In genomic region chr9:33443047-33443446, GRCh38 we compare ENCODE assay signal across 16 cellular contexts. TPM values are rescaled to one million over a fixed set of nuclear protein-coding genes. Genes with fewer than 3 reads are reported as not detected.
DNase-seq lines count a peak whose midpoint lies in the region; ATAC-seq and TF ChIP-seq lines count a peak whose summit lies in the region.
"Had no signal": no experiment of that assay in that cellular context is flagged by ENCODE, and none has a peak within 500 bp of the region (broad histone marks: within the 10 kb centered on the region; RNA-seq: fewer than 3 reads in every experiment).

No MANE protein-coding gene starts in this region.

- H3K9me3 ChIP-seq in CD4-positive, alpha-beta memory T cell (ENCODE audit: control insufficient read depth in 1 of 2, low read length in 2 of 2) = no peaks in the 10 kb centered on the region
- H3K9me3 ChIP-seq in RWPE2 (ENCODE audit: severe bottlenecking) (no peaks in the 10 kb centered on the region), esophagus (ENCODE audit: control insufficient read depth in 2 of 2, insufficient read depth in 1 of 2, low read depth in 1 of 2, low read length in 1 of 2) (no peaks in the 10 kb centered on the region), osteoblast (ENCODE audit: low read depth, low read length) (no peaks in the 10 kb centered on the region)
- H3K9me3 ChIP-seq: neutrophil had no signal

- no peak for TF ChIP-seq CTCF in RWPE2 (IDR thresholded peaks at IDR 0.05; ENCODE audit: poor library complexity, severe bottlenecking)
- TF ChIP-seq CTCF in osteoblast (IDR thresholded peaks at IDR 0.05; ENCODE audit: extremely low read depth, low read depth, low read length) = no peak

- no peaks in the 10 kb centered on the region for H3K27me3 ChIP-seq in CD4-positive, alpha-beta memory T cell (ENCODE audit: insufficient read depth, low read length)
- no peaks in the 10 kb centered on the region for H3K27me3 ChIP-seq in RWPE2 (ENCODE audit: insufficient read depth, poor library complexity, severe bottlenecking)
- no peaks in the 10 kb centered on the region for H3K27me3 ChIP-seq in esophagus (ENCODE audit: control insufficient read depth in 1 of 2, insufficient read depth in 2 of 2, low read length in 2 of 2)
- H3K27me3 ChIP-seq in osteoblast (ENCODE audit: insufficient read depth, low read length) = peaks cover 20% of the 10 kb centered on the region

- WGBS in esophagus, 2 donors = 60 to 69% methylated on average over 9 of the region's 9 CpGs

- ATAC-seq in RWPE2 (ENCODE audit: low read depth) (peak; percentile 50), HG03108 (IDR thresholded peaks at IDR 0.05; ENCODE audit: unreplicated experiment) (no peak)
- ATAC-seq: activated T-cell treated with anti-CD3 and anti-CD28 coated beads, Interleukin-2, amount 50 U/mL, for 72 hours had no signal

- H2AFZ ChIP-seq in osteoblast (ENCODE audit: low read length) = no peak overlapping the region

- H3K36me3 Mint-ChIP-seq in CD4-positive, alpha-beta memory T cell = peaks cover 49 to 66% of the 10 kb centered on the region in 2 donors
- H3K36me3 Mint-ChIP-seq: type B pancreatic cell had no signal

- CTCF ChIA-PET in CD4-positive, alpha-beta memory T cell (lab: Charles Lee; ENCODE audit: partially characterized antibody) = interaction anchor here (1.0 to 13.7 kb wide), 3 partner anchors 10 to 40 kb away, joined by 3 to 345 read pairs (median 11); no protein-coding TSS in a partner anchor

- H3K4me3 ChIP-seq in CD4-positive, alpha-beta memory T cell (ENCODE audit: low read length in 2 of 2) = no peak overlapping the region
- no peak overlapping the region for H3K4me3 ChIP-seq in RWPE2 (ENCODE audit: severe bottlenecking)
- peak overlapping the region; percentile 5 to 86 for H3K4me3 ChIP-seq in esophagus (ENCODE audit: low read depth in 1 of 2, low read length in 2 of 2)
- no peak overlapping the region for H3K4me3 ChIP-seq in osteoblast (ENCODE audit: insufficient read depth, low read length)

- peaks cover 26 to 85% (median 56%) of the 10 kb centered on the region in 4 donors for H3K4me1 Mint-ChIP-seq in CD4-positive, alpha-beta memory T cell

- H3K27ac Mint-ChIP-seq in CD4-positive, alpha-beta memory T cell = peak overlapping the region in 5 of 7 donors; percentile 22 to 95 (median 81)
- H3K27ac Mint-ChIP-seq: activated CD4-positive, alpha-beta T cell treated with anti-CD3 and anti-CD28 coated beads, Interleukin-2, amount 10 ng/mL, durations not matched to agents 24 days and 14 days; activated T-cell treated with anti-CD3 and anti-CD28 coated beads, Interleukin-2, amount 50 U/mL, for 72 hours; type B pancreatic cell had no signal

- peak overlapping the region in 2 of 8 donors; percentile 24 to 52 for H3K4me3 Mint-ChIP-seq in CD4-positive, alpha-beta memory T cell
- H3K4me3 Mint-ChIP-seq: activated CD4-positive, alpha-beta T cell treated with anti-CD3 and anti-CD28 coated beads, Interleukin-2, amount 10 ng/mL, durations not matched to agents 24 days and 14 days; activated T-cell treated with anti-CD3 and anti-CD28 coated beads, Interleukin-2, amount 50 U/mL, for 72 hours; central memory CD8-positive, alpha-beta T cell; type B pancreatic cell had no signal

- peak overlapping the region; percentile 24 for H3K27ac ChIP-seq in CD4-positive, alpha-beta memory T cell (ENCODE audit: low read depth, low read length)
- H3K27ac ChIP-seq in RWPE2 (ENCODE audit: poor library complexity, severe bottlenecking) = peak overlapping the region; percentile 12
- peak overlapping the region; percentile 90 to 93 for H3K27ac ChIP-seq in esophagus (ENCODE audit: low read depth in 2 of 2, low read length in 1 of 2)
- H3K27ac ChIP-seq in osteoblast (ENCODE audit: low read depth, low read length) = no peak overlapping the region
- H3K27ac ChIP-seq: neutrophil had no signal

- H4K20me1 ChIP-seq in osteoblast (ENCODE audit: insufficient read depth, low read length) = no peaks in the 10 kb centered on the region

- no peaks in the 10 kb centered on the region for H3K79me2 ChIP-seq in osteoblast (ENCODE audit: insufficient read depth, low read length)

- no peak overlapping the region for H3K4me2 ChIP-seq in osteoblast (ENCODE audit: insufficient read depth, low read length)

- peaks cover 35% of the 10 kb centered on the region for H3K36me3 ChIP-seq in CD4-positive, alpha-beta memory T cell (ENCODE audit: insufficient read depth, low read length)
- H3K36me3 ChIP-seq in RWPE2 (ENCODE audit: low read depth) (no peaks in the 10 kb centered on the region), esophagus (ENCODE audit: control insufficient read depth in 2 of 2, insufficient read depth in 2 of 2, low read length in 1 of 2) (peaks cover 8 to 38% of the 10 kb centered on the region in 2 donors), osteoblast (ENCODE audit: insufficient read depth, low read length) (no peaks in the 10 kb centered on the region)
- H3K36me3 ChIP-seq: neutrophil had no signal

- DNase-seq in CD4-positive, alpha-beta memory T cell = peak in 1 of 5 donors; percentile 8
- DNase-seq in RWPE2 (ENCODE audit: low spot score) = peak; percentile 81
- DNase-seq in osteoblast (ENCODE audit: insufficient read length, low spot score, missing footprints) = peak; percentile 62
- no peak for DNase-seq in AG08395 (ENCODE audit: low spot score)
- no peak for DNase-seq in OCI-M1 (lab: John Stamatoyannopoulos, UW)
- DNase-seq in HuH-7.5 (ENCODE audit: low spot score) = no peak
- DNase-seq: activated CD4-positive, alpha-beta T cell treated with anti-CD3 and anti-CD28 coated beads, Interleukin-2, amount 10 ng/mL, durations not matched to agents 24 days and 14 days; activated T-cell treated with anti-CD3 and anti-CD28 coated beads, Interleukin-2, amount 50 U/mL, for 72 hours; KBM-7; NCI-H1105 had no signal

- intact Hi-C loops in CD4-positive, alpha-beta memory T cell (cut with micrococcal nuclease) = no loop called here

- H3K27me3 Mint-ChIP-seq in CD4-positive, alpha-beta memory T cell = no peaks in the 10 kb centered on the region
- H3K27me3 Mint-ChIP-seq: activated CD4-positive, alpha-beta T cell treated with anti-CD3 and anti-CD28 coated beads, Interleukin-2, amount 10 ng/mL, durations not matched to agents 24 days and 14 days; central memory CD8-positive, alpha-beta T cell had no signal

- peaks cover 73% of the 10 kb centered on the region for H3K4me1 ChIP-seq in CD4-positive, alpha-beta memory T cell (ENCODE audit: insufficient read depth, low read length)
- H3K4me1 ChIP-seq in RWPE2 (ENCODE audit: insufficient read depth, poor library complexity, severe bottlenecking) (peaks cover 38% of the 10 kb centered on the region), esophagus (ENCODE audit: control insufficient read depth in 2 of 2, insufficient read depth in 2 of 2, low read length in 1 of 2) (peaks cover 7 to 41% of the 10 kb centered on the region in 2 donors), osteoblast (ENCODE audit: insufficient read depth, low read length) (peaks cover 14% of the 10 kb centered on the region)

- POLR2A ChIA-PET in CD4-positive, alpha-beta memory T cell (lab: Charles Lee; ENCODE audit: partially characterized antibody) = interaction anchor here (1.3 to 17.8 kb wide), 4 partner anchors 10 to 27 kb away, joined by 4 to 299 read pairs (median 34); no protein-coding TSS in a partner anchor

- no peaks in the 10 kb centered on the region for H3K9me3 Mint-ChIP-seq in CD4-positive, alpha-beta memory T cell
- H3K9me3 Mint-ChIP-seq: activated CD4-positive, alpha-beta T cell treated with anti-CD3 and anti-CD28 coated beads, Interleukin-2, amount 10 ng/mL, durations not matched to agents 24 days and 14 days; activated T-cell treated with anti-CD3 and anti-CD28 coated beads, Interleukin-2, amount 50 U/mL, for 72 hours; central memory CD8-positive, alpha-beta T cell; type B pancreatic cell had no signal

RNA-seq across cellular contexts. Expression of gene AQP3, which starts 4.3 kb away (rescaled TPM):
- total RNA-seq in CD4-positive, alpha-beta memory T cell = 100 to 1,000 TPM; 172 TPM
- 100 to 1,000 TPM; 484 to 562 TPM for polyA plus RNA-seq in CD4-positive, alpha-beta memory T cell
- 1,000 to 10,000 TPM in 1 of 2 donors, 100 to 1,000 TPM in 1; 933 to 1,009 TPM for polyA plus RNA-seq in esophagus
- 0.72 and 0.88 TPM in 2 replicates for total RNA-seq in osteoblast
- total RNA-seq: SK-MEL-5 had no signal

RNA-seq across cellular contexts. Expression of gene NOL6, which starts 30.7 kb away (rescaled TPM):
- total RNA-seq in CD4-positive, alpha-beta memory T cell = 10 to 100 TPM; 39.1 to 41.1 TPM
- polyA plus RNA-seq in CD4-positive, alpha-beta memory T cell = 10 to 100 TPM; 11.7 to 28.1 TPM
- polyA plus RNA-seq in esophagus = 10 to 100 TPM; 25.2 to 29.2 TPM
- 18.6 and 23.5 TPM in 2 replicates for total RNA-seq in osteoblast

RNA-seq across cellular contexts. Expression of gene AQP7, which starts 40.7 kb away (rescaled TPM):
- total RNA-seq in CD4-positive, alpha-beta memory T cell = under 1 TPM in 1 of 2 experiments, not detected in 1; 0.81 TPM
- under 1 TPM in 1 of 2 donors, not detected in 1; 0.30 TPM for polyA plus RNA-seq in CD4-positive, alpha-beta memory T cell
- 1 to 10 TPM in 1 of 2 donors, under 1 TPM in 1; 0.54 to 2.6 TPM for polyA plus RNA-seq in esophagus
- total RNA-seq in osteoblast = 0.59 TPM in 1 of 2 replicates, not detected in the other
- total RNA-seq: activated CD4-positive, alpha-beta T cell treated with anti-CD3 and anti-CD28 coated beads, Interleukin-2, amount 10 ng/mL, durations not matched to agents 24 days and 14 days; activated T-cell treated with anti-CD3 and anti-CD28 coated beads, Interleukin-2, amount 50 U/mL, for 72 hours; SK-MEL-5 had no signal

Comparison
In these comparisons a context has a peak if more than half of its experiments do, and no peak if none do; other contexts are left out.
1. DNase-seq: peak in RWPE2 (single experiment) and osteoblast (single experiment); none in AG08395 (single experiment), OCI-M1 (single experiment) and HuH-7.5 (single experiment).
2. H3K4me3 ChIP-seq: peak in esophagus (2 of 2); none in CD4-positive, alpha-beta memory T cell (0 of 2), RWPE2 (single experiment) and osteoblast (single experiment).
3. RNA of gene AQP3, which starts 4.3 kb away (total RNA-seq): 172 TPM in CD4-positive, alpha-beta memory T cell; 0.72 to 0.88 TPM in osteoblast; every median in the first group is over 10 times any median in the second.